23 cellular contexts compared by ENCODE assay signal in the genomic region with DNA sequence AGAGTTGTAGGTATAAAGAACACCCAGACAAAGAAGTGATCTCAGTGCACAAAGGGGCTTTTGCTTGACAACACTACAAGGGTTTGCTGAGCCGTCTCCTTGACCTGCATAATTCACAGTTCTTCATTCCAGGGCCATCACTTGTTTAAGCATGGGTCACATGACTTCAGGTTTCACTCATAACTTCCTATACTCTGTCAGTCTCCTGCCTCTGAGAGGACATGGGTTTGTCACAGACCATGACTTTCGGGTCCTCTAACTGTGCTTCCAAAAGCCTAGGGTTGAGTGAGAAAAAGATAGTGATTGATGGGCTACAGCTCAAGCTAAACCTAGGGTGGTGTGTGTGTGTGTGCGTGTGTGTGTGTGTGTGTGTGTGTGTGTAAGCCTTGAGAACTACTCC.
A peak's percentile ranks its signal among the peaks of the same experiment; 100 is the strongest.
DNase-seq lines count a peak whose midpoint lies in the region; ATAC-seq and TF ChIP-seq lines count a peak whose summit lies in the region.
"Had no signal": no experiment of that assay in that cellular context is flagged by ENCODE, and none has a peak within 500 bp of the region (broad histone marks: within the 10 kb centered on the region; RNA-seq: fewer than 3 reads in every experiment).

No MANE protein-coding gene starts in this region.

- H3K9me3 Mint-ChIP-seq in natural killer cell treated with Interleukin-12 subunit alpha and Interleukin-12 subunit beta and Interleukin-15 and Interleukin-18, amount 100 ng/mL, for 72 hours: peaks cover 7% of the 10 kb centered on the region
- H3K9me3 Mint-ChIP-seq: HFFc6 had no signal

- in situ Hi-C loops in IMR-90 (cut with MboI; ENCODE audit: low sequenced_read_pairs): no loop called here

- H3K27ac ChIP-seq in IMR-90 (ENCODE audit: insufficient read depth, low read length) (no peak overlapping the region), esophagus muscularis mucosa (replicated peaks in 1 of 4) (no peak overlapping the region)
- H3K27ac ChIP-seq: PC-9, SJCRH30 had no signal

- CTCF ChIA-PET in IMR-90 (lab: Yijun Ruan, JAX): interaction anchor here (0.7 kb wide), 1 partner anchor 63 kb away, joined by 4 read pairs; no protein-coding TSS in a partner anchor

- no peak for TF ChIP-seq RAD21 in IMR-90 (IDR thresholded peaks at IDR 0.05; ENCODE audit: low read length)

- no TSS peak for BruUV-seq in IMR-90 (replicated peaks; lab: Mats Ljungman, UMichigan)

- H3K27me3 ChIP-seq in IMR-90 (ENCODE audit: control insufficient read depth, insufficient read depth, low read length): no peaks in the 10 kb centered on the region
- no peaks in the 10 kb centered on the region for H3K27me3 ChIP-seq in esophagus muscularis mucosa
- H3K27me3 ChIP-seq: SJCRH30 had no signal

- ATAC-seq in GM18505 (IDR thresholded peaks at IDR 0.05; ENCODE audit: unreplicated experiment): peak; percentile 74
- peak; percentile 71 for ATAC-seq in HG02610 (IDR thresholded peaks at IDR 0.05; ENCODE audit: unreplicated experiment)
- ATAC-seq in IMR-90 (ENCODE audit: low read depth): no peak
- no peak for ATAC-seq in HG02623 (IDR thresholded peaks at IDR 0.05; ENCODE audit: unreplicated experiment)
- ATAC-seq in natural killer cell treated with Interleukin-12 subunit alpha and Interleukin-12 subunit beta and Interleukin-15 and Interleukin-18, amount 100 ng/mL, for 72 hours: no peak
- ATAC-seq: GM23338, Right ventricle myocardium inferior had no signal

- TF ChIP-seq CTCF in IMR-90 (conservative IDR thresholded peaks at IDR 0.05; ENCODE audit: low read depth, low read length) (no peak), esophagus muscularis mucosa (IDR thresholded peaks at IDR 0.05) (no peak)

- H3K79me1 ChIP-seq in IMR-90 (ENCODE audit: low read depth in 1 of 2, low read length in 2 of 2): no peaks in the 10 kb centered on the region

- H3K4me1 ChIP-seq in IMR-90 (ENCODE audit: control insufficient read depth, insufficient read depth, low read length) (peaks cover 24% of the 10 kb centered on the region), esophagus muscularis mucosa (no peaks in the 10 kb centered on the region)

- no peak overlapping the region for H3K4me3 Mint-ChIP-seq in natural killer cell treated with Interleukin-12 subunit alpha and Interleukin-12 subunit beta and Interleukin-15 and Interleukin-18, amount 100 ng/mL, for 72 hours
- H3K4me3 Mint-ChIP-seq: GM23338, HFFc6, IgD-negative memory B cell had no signal

- dilution Hi-C loops in IMR-90 (cut with HindIII; ENCODE audit: low sequenced_read_pairs, unreplicated experiment): no loop called here

- no peaks in the 10 kb centered on the region for H3K36me3 Mint-ChIP-seq in natural killer cell treated with Interleukin-12 subunit alpha and Interleukin-12 subunit beta and Interleukin-15 and Interleukin-18, amount 100 ng/mL, for 72 hours
- H3K36me3 Mint-ChIP-seq: IgD-negative memory B cell had no signal

- H3K4me3 ChIP-seq in IMR-90 (ENCODE audit: insufficient read depth, low read depth, low read length) (no peak overlapping the region), esophagus muscularis mucosa (no peak overlapping the region)
- H3K4me3 ChIP-seq: GM23338, HAP-1, PC-9, SJCRH30 had no signal

- no peak overlapping the region for H3K9ac ChIP-seq in IMR-90 (ENCODE audit: low read depth, low read length)

- TF ChIP-seq POLR2A in GM18505 (IDR thresholded peaks at IDR 0.05; ENCODE audit: borderline replicate concordance, extremely low read depth, insufficient read depth, insufficient read length): no peak
- TF ChIP-seq POLR2A in IMR-90 (IDR thresholded peaks at IDR 0.05; ENCODE audit: low read depth, low read length): no peak
- TF ChIP-seq POLR2A in esophagus muscularis mucosa (IDR thresholded peaks at IDR 0.05; ENCODE audit: low read depth): no peak

- no peak overlapping the region for H2AFZ ChIP-seq in IMR-90 (replicated peaks; ENCODE audit: low read length, poor library complexity)
- H2AFZ ChIP-seq: GM23338, PC-9 had no signal

- no peaks in the 10 kb centered on the region for H4K20me1 ChIP-seq in IMR-90 (ENCODE audit: insufficient read depth, low read length)

- no peak overlapping the region for H2BK5ac ChIP-seq in IMR-90 (ENCODE audit: low read depth, low read length, poor library complexity, severe bottlenecking)

- H3K9me1 ChIP-seq in IMR-90 (ENCODE audit: insufficient read depth, low read length): peaks cover 9% of the 10 kb centered on the region; the same call in 1 of the 2 replicates

- H4K91ac ChIP-seq in IMR-90 (ENCODE audit: insufficient read depth, low read depth, low read length): peak overlapping the region; percentile 49

- H3K18ac ChIP-seq in IMR-90 (ENCODE audit: low read depth, low read length): peak overlapping the region; percentile 28; the same call in 1 of the 2 replicates

- H3K4me1 Mint-ChIP-seq in natural killer cell treated with Interleukin-12 subunit alpha and Interleukin-12 subunit beta and Interleukin-15 and Interleukin-18, amount 100 ng/mL, for 72 hours (ENCODE audit: low read depth in 2 of 2): no peaks in the 10 kb centered on the region
- H3K4me1 Mint-ChIP-seq: IgD-negative memory B cell had no signal

- no peaks in the 10 kb centered on the region for H3K36me3 ChIP-seq in IMR-90 (ENCODE audit: control insufficient read depth, insufficient read depth, low read length)
- no peaks in the 10 kb centered on the region for H3K36me3 ChIP-seq in esophagus muscularis mucosa
- H3K36me3 ChIP-seq: HAP-1, SJCRH30 had no signal

- no CpG with 5 or more reads among the region's 3 CpGs for WGBS in IMR-90 (ENCODE audit: extremely low coverage in 2 of 2, insufficient read length in 1 of 2), 2 experiments
- 66% methylated on average over 3 of the region's 3 CpGs for WGBS in esophagus muscularis mucosa

- H3K27me3 Mint-ChIP-seq in natural killer cell treated with Interleukin-12 subunit alpha and Interleukin-12 subunit beta and Interleukin-15 and Interleukin-18, amount 100 ng/mL, for 72 hours: peaks cover 0 to 3% of the 10 kb centered on the region in 2 donors

- intact Hi-C loops in IMR-90 (cut with micrococcal nuclease) (loop anchor here (5.0 kb wide), 1 partner anchor 117 kb away; no protein-coding TSS in a partner anchor), esophagus muscularis mucosa (cut with DNase I) (no loop called here)

- peak overlapping the region; percentile 58; the same call in 1 of the 2 replicates for H3K4ac ChIP-seq in IMR-90 (ENCODE audit: low read depth, low read length)

- peak overlapping the region; percentile 24; the same call in 1 of the 2 replicates for H4K5ac ChIP-seq in IMR-90 (ENCODE audit: low read depth, low read length)

- TF ChIP-seq EP300 in esophagus muscularis mucosa (IDR thresholded peaks at IDR 0.05): no peak

- H3K27ac Mint-ChIP-seq in natural killer cell treated with Interleukin-12 subunit alpha and Interleukin-12 subunit beta and Interleukin-15 and Interleukin-18, amount 100 ng/mL, for 72 hours: no peak overlapping the region
- H3K27ac Mint-ChIP-seq: GM23338, HFFc6, IgD-negative memory B cell had no signal

- POLR2A ChIA-PET in IMR-90 (lab: Charles Lee; ENCODE audit: unreplicated experiment): interaction anchor here (0.5 kb wide), 1 partner anchor 122 kb away, joined by 3 read pairs; no protein-coding TSS in a partner anchor

- H2BK120ac ChIP-seq in IMR-90 (ENCODE audit: low read depth, low read length): peak overlapping the region; percentile 59

- H3K14ac ChIP-seq in IMR-90 (replicated peaks; ENCODE audit: low read depth, low read length): peak overlapping the region; percentile 63

- no peak overlapping the region for H3K56ac ChIP-seq in IMR-90 (ENCODE audit: extremely low read depth, insufficient read depth, low read length)

- peak overlapping the region; percentile 44; the same call in 1 of the 2 replicates for H2BK20ac ChIP-seq in IMR-90 (ENCODE audit: low read depth, low read length)

- peak overlapping the region; percentile 56; the same call in 1 of the 2 replicates for H3K23ac ChIP-seq in IMR-90 (ENCODE audit: low read depth, low read length)

- DNase-seq in IMR-90 (no peak), esophagus muscularis mucosa (ENCODE audit: extremely low spot score) (peak; percentile 55), NCI-H2171 (lab: John Stamatoyannopoulos, UW) (no peak)
- DNase-seq in natural killer cell treated with Interleukin-12 subunit alpha and Interleukin-12 subunit beta and Interleukin-15 and Interleukin-18, amount 100 ng/mL, for 72 hours (ENCODE audit: low spot score): no peak
- DNase-seq: Calu3; HFFc6; NCI-H1092; NCI-H1436; NCI-H187; NCI-H446; NCI-H526; NCI-H82; NK-92 treated with Interleukin-12 subunit alpha and Interleukin-12 subunit beta, amount 100 ng/mL, for 24 hours; PC-9; T-helper 2 cell had no signal

- peak overlapping the region; percentile 54 for H2AK5ac ChIP-seq in IMR-90 (ENCODE audit: low read depth, low read length)

- H2BK15ac ChIP-seq in IMR-90 (ENCODE audit: low read depth, low read length): peak overlapping the region; percentile 88; the same call in 2 of the 3 replicates

- peak overlapping the region; percentile 18 to 55; a peak in 3 of 4 replicates for H4K8ac ChIP-seq in IMR-90 (ENCODE audit: low read depth in 2 of 2, low read length in 2 of 2)

- H3K9me3 ChIP-seq in IMR-90 (ENCODE audit: control insufficient read depth, insufficient read depth, low read length): peaks cover 3% of the 10 kb centered on the region; the same call in 1 of the 2 replicates
- peaks cover 0 to 12% (median 2%) of the 10 kb centered on the region in 4 donors for H3K9me3 ChIP-seq in esophagus muscularis mucosa
- H3K9me3 ChIP-seq: HAP-1, SJCRH30 had no signal

- no peak overlapping the region for H2AK9ac ChIP-seq in IMR-90 (replicated peaks; ENCODE audit: low read depth, low read length, poor library complexity)

- H3K4me2 ChIP-seq in IMR-90 (ENCODE audit: low read depth, low read length): no peak overlapping the region
- H3K4me2 ChIP-seq: GM23338, PC-9 had no signal

TF ChIP-seq in IMR-90, 13 proteins besides CTCF, POLR2A, EP300 and RAD21:
- TF ChIP-seq MXI1 (IDR thresholded peaks at IDR 0.05; ENCODE audit: borderline replicate concordance, low read depth, low read length) (no peak), MAFK (IDR thresholded peaks at IDR 0.05; ENCODE audit: low read depth, low read length) (no peak), CHD1 (IDR thresholded peaks at IDR 0.05; ENCODE audit: low read depth, low read length) (no peak), NFE2L2 (IDR thresholded peaks at IDR 0.05; ENCODE audit: low read depth, low read length) (no peak)
- TF ChIP-seq, protein P1, sequence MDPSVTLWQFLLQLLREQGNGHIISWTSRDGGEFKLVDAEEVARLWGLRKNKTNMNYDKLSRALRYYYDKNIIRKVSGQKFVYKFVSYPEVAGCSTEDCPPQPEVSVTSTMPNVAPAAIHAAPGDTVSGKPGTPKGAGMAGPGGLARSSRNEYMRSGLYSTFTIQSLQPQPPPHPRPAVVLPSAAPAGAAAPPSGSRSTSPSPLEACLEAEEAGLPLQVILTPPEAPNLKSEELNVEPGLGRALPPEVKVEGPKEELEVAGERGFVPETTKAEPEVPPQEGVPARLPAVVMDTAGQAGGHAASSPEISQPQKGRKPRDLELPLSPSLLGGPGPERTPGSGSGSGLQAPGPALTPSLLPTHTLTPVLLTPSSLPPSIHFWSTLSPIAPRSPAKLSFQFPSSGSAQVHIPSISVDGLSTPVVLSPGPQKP (IDR thresholded peaks at IDR 0.05; ENCODE audit: borderline replicate concordance, low read depth, low read length): no peak

Comparison
In these comparisons a context has a peak if more than half of its experiments do, and no peak if none do; other contexts are left out.
1. ATAC-seq: peak in GM18505 (single experiment) and HG02610 (single experiment); none in IMR-90 (single experiment), HG02623 (single experiment) and natural killer cell treated with Interleukin-12 subunit alpha and Interleukin-12 subunit beta and Interleukin-15 and Interleukin-18, amount 100 ng/mL, for 72 hours (0 of 2).